Comparison of ENCODE assay signal across 2 cellular contexts in the genomic region with DNA sequence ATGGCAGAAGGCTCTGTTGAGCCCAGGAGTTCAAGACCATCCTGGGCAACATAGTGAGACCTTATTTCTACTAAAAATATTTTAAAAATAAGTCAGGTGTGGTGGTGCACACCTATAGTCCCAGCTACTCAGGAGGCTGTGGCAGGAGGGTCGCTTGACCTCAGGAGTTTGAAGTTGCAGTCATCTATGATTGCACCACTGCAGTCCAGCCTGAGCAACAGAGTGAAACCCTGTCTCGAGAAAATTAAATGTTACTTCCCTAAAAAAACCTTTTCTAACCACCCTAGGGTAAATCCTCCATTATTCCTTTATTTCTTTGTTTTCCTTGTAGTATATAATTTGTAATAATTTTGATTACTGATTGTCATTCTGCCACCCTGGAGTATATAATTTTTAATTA.
TF ChIP-seq lines count a peak whose summit lies in the region.

No MANE protein-coding gene starts in this region.

TF ChIP-seq in SK-N-SH, 30 proteins besides CTCF, POLR2A, EP300 and RAD21:
- TF ChIP-seq FOXJ3 (CRISPR knock-in tag; IDR thresholded peaks at IDR 0.05) (no peak), YY1 (IDR thresholded peaks at IDR 0.05; ENCODE audit: low read depth) (no peak)
- TF ChIP-seq, protein P1, sequence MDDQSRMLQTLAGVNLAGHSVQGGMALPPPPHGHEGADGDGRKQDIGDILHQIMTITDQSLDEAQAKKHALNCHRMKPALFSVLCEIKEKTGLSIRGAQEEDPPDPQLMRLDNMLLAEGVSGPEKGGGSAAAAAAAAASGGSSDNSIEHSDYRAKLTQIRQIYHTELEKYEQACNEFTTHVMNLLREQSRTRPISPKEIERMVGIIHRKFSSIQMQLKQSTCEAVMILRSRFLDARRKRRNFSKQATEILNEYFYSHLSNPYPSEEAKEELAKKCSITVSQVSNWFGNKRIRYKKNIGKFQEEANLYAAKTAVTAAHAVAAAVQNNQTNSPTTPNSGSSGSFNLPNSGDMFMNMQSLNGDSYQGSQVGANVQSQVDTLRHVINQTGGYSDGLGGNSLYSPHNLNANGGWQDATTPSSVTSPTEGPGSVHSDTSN (IDR thresholded peaks at IDR 0.05), result no peak

TF ChIP-seq in SK-N-SH treated with all-trans-retinoic acid at 6 μM for 48 hours, 23 proteins besides CTCF, POLR2A, EP300 and RAD21:
- TF ChIP-seq TCF4 (CRISPR knock-in tag; IDR thresholded peaks at IDR 0.05; ENCODE audit: borderline replicate concordance) (no peak), ESRRG (CRISPR knock-in tag; IDR thresholded peaks at IDR 0.05) (no peak), BACH2 (CRISPR knock-in tag; IDR thresholded peaks at IDR 0.05; ENCODE audit: borderline replicate concordance) (no peak), ZNF8 (CRISPR knock-in tag; IDR thresholded peaks at IDR 0.05) (no peak), SNAI2 (CRISPR knock-in tag; IDR thresholded peaks at IDR 0.05) (no peak), ISL1 (CRISPR knock-in tag; IDR thresholded peaks at IDR 0.05) (no peak), OSR1 (CRISPR knock-in tag; IDR thresholded peaks at IDR 0.05) (no peak), CSDC2 (CRISPR knock-in tag; IDR thresholded peaks at IDR 0.05) (no peak)
- TF ChIP-seq, protein P2, sequence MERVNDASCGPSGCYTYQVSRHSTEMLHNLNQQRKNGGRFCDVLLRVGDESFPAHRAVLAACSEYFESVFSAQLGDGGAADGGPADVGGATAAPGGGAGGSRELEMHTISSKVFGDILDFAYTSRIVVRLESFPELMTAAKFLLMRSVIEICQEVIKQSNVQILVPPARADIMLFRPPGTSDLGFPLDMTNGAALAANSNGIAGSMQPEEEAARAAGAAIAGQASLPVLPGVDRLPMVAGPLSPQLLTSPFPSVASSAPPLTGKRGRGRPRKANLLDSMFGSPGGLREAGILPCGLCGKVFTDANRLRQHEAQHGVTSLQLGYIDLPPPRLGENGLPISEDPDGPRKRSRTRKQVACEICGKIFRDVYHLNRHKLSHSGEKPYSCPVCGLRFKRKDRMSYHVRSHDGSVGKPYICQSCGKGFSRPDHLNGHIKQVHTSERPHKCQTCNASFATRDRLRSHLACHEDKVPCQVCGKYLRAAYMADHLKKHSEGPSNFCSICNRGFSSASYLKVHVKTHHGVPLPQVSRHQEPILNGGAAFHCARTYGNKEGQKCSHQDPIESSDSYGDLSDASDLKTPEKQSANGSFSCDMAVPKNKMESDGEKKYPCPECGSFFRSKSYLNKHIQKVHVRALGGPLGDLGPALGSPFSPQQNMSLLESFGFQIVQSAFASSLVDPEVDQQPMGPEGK (CRISPR knock-in tag; IDR thresholded peaks at IDR 0.05; ENCODE audit: borderline replicate concordance), result no peak
- TF ChIP-seq, protein P3, sequence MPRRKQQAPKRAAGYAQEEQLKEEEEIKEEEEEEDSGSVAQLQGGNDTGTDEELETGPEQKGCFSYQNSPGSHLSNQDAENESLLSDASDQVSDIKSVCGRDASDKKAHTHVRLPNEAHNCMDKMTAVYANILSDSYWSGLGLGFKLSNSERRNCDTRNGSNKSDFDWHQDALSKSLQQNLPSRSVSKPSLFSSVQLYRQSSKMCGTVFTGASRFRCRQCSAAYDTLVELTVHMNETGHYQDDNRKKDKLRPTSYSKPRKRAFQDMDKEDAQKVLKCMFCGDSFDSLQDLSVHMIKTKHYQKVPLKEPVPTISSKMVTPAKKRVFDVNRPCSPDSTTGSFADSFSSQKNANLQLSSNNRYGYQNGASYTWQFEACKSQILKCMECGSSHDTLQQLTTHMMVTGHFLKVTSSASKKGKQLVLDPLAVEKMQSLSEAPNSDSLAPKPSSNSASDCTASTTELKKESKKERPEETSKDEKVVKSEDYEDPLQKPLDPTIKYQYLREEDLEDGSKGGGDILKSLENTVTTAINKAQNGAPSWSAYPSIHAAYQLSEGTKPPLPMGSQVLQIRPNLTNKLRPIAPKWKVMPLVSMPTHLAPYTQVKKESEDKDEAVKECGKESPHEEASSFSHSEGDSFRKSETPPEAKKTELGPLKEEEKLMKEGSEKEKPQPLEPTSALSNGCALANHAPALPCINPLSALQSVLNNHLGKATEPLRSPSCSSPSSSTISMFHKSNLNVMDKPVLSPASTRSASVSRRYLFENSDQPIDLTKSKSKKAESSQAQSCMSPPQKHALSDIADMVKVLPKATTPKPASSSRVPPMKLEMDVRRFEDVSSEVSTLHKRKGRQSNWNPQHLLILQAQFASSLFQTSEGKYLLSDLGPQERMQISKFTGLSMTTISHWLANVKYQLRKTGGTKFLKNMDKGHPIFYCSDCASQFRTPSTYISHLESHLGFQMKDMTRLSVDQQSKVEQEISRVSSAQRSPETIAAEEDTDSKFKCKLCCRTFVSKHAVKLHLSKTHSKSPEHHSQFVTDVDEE (CRISPR knock-in tag; IDR thresholded peaks at IDR 0.05), result no peak
- TF ChIP-seq, protein P4, sequence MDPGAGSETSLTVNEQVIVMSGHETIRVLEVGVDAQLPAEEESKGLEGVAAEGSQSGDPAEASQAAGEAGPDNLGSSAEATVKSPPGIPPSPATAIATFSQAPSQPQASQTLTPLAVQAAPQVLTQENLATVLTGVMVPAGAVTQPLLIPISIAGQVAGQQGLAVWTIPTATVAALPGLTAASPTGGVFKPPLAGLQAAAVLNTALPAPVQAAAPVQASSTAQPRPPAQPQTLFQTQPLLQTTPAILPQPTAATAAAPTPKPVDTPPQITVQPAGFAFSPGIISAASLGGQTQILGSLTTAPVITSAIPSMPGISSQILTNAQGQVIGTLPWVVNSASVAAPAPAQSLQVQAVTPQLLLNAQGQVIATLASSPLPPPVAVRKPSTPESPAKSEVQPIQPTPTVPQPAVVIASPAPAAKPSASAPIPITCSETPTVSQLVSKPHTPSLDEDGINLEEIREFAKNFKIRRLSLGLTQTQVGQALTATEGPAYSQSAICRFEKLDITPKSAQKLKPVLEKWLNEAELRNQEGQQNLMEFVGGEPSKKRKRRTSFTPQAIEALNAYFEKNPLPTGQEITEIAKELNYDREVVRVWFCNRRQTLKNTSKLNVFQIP (CRISPR knock-in tag; IDR thresholded peaks at IDR 0.05; ENCODE audit: borderline replicate concordance, low read depth), result no peak
